ENCODE assay signal across 8 cellular contexts in genomic region chr13:46051958-46052313, GRCh38. TPM values are rescaled to one million over a fixed set of nuclear protein-coding genes. Genes with fewer than 3 reads are reported as not detected.
DNase-seq lines count a peak whose midpoint lies in the region; ATAC-seq, FAIRE-seq and TF ChIP-seq lines count a peak whose summit lies in the region.

No MANE protein-coding gene starts in this region.

- H3K36me3 ChIP-seq in adipocyte (ENCODE audit: control insufficient read depth, insufficient read depth, low read length, severe bottlenecking) (no peaks in the 10 kb centered on the region), keratinocyte (ENCODE audit: control insufficient read depth in 2 of 2, extremely low read depth in 1 of 2, insufficient read depth in 2 of 2, low read length in 2 of 2) (no peaks in the 10 kb centered on the region)

- H4K20me1 ChIP-seq in keratinocyte (ENCODE audit: control insufficient read depth, extremely low read depth, insufficient read depth, low read length) = no peaks in the 10 kb centered on the region

- H3K4me3 Mint-ChIP-seq in CD14-positive monocyte = peak overlapping the region; percentile 90 to 94

- peaks cover 63% of the 10 kb centered on the region for H3K79me2 ChIP-seq in keratinocyte (ENCODE audit: control insufficient read depth, insufficient read depth, low read length)

- peaks cover 3 to 11% of the 10 kb centered on the region in 2 donors for H3K36me3 Mint-ChIP-seq in CD14-positive monocyte

- H3K27ac ChIP-seq in keratinocyte (ENCODE audit: control insufficient read depth, insufficient read depth, low read length) = peak overlapping the region; percentile 85

- H3K9me3 Mint-ChIP-seq in CD14-positive monocyte = peaks cover 0 to 8% (median 2%) of the 10 kb centered on the region in 7 donors

- peak overlapping the region; percentile 85 for H3K4me2 ChIP-seq in keratinocyte (ENCODE audit: control insufficient read depth, extremely low read depth, insufficient read depth, low read depth, low read length)

- H3K9ac ChIP-seq in adipocyte (ENCODE audit: low read length) = peak overlapping the region; percentile 94
- peak overlapping the region; percentile 93 for H3K9ac ChIP-seq in keratinocyte (ENCODE audit: control insufficient read depth, extremely low read depth, insufficient read depth, low read length)

- peaks cover 29% of the 10 kb centered on the region for H3K4me1 Mint-ChIP-seq in CD14-positive monocyte

- peak overlapping the region; percentile 98 to 99 (median 99) for H3K27ac Mint-ChIP-seq in CD14-positive monocyte

- H3K4me3 ChIP-seq in adipocyte (ENCODE audit: low read length) (peak overlapping the region; percentile 100), keratinocyte (ENCODE audit: control insufficient read depth in 2 of 3, extremely low read depth in 1 of 3, insufficient read depth in 2 of 3, low read depth in 1 of 3, low read length in 3 of 3) (peak overlapping the region; percentile 77 to 97 (median 85))

- peak; percentile 12 for ATAC-seq in HG02870 (IDR thresholded peaks at IDR 0.05; ENCODE audit: unreplicated experiment)
- ATAC-seq in GM21367 (IDR thresholded peaks at IDR 0.05; ENCODE audit: unreplicated experiment) = no peak

- no peak for FAIRE-seq in keratinocyte (lab: Jason Lieb, UNC)

- H3K4me1 ChIP-seq in adipocyte (ENCODE audit: control insufficient read depth, insufficient read depth, low read length) (peaks cover 25% of the 10 kb centered on the region), keratinocyte (ENCODE audit: control insufficient read depth, extremely low read depth, insufficient read depth, low read length) (peaks cover 25% of the 10 kb centered on the region)

- peak overlapping the region; percentile 86 for H2AFZ ChIP-seq in keratinocyte (ENCODE audit: control insufficient read depth, low read length)

- DNase-seq in CD14-positive monocyte (ENCODE audit: low spot score) = no peak
- DNase-seq in adipocyte (ENCODE audit: low read depth) = no peak
- DNase-seq in keratinocyte (ENCODE audit: low read depth, low spot score) = no peak
- DNase-seq in superior temporal gyrus (ENCODE audit: extremely low spot score) = peak; percentile 50
- DNase-seq in stimulated activated CD4-positive, alpha-beta T cell treated with anti-CD3 and anti-CD28 coated beads, Interleukin-12 subunit alpha, Interleukin-12 subunit beta, amount 100 ng/mL, for 4 hours = no peak
- DNase-seq in iPS-NIHi7 (ENCODE audit: extremely low spot score) = no peak

- intact Hi-C loops in CD14-positive monocyte (cut with micrococcal nuclease) = loop anchor here (5.0 to 10.0 kb wide), 2 partner anchors 73 to 75 kb away; no protein-coding TSS in a partner anchor

- H3K27me3 ChIP-seq in adipocyte (replicated peaks; ENCODE audit: control insufficient read depth, insufficient read depth, low read length) (no peaks in the 10 kb centered on the region), keratinocyte (ENCODE audit: control insufficient read depth, extremely low read depth, insufficient read depth, low read length) (no peaks in the 10 kb centered on the region)

- dilution Hi-C loops in keratinocyte (cut with MboI; ENCODE audit: extremely low pct_ligation_motif_present, low sequenced_read_pairs) = no loop called here

- H3K9me1 ChIP-seq in keratinocyte (ENCODE audit: control insufficient read depth, extremely low read depth, insufficient read depth, low read length) = no peaks in the 10 kb centered on the region

- TF ChIP-seq CTCF in CD14-positive monocyte (IDR thresholded peaks at IDR 0.05) (no peak), keratinocyte (optimal IDR thresholded peaks at IDR 0.05 in 1 of 3, IDR thresholded peaks at IDR 0.05 in 1 of 3, conservative IDR thresholded peaks at IDR 0.05 in 1 of 3; ENCODE audit: extremely low read depth in 1 of 3, insufficient read depth in 2 of 3, low read length in 3 of 3) (no peak)

- H3K9me3 ChIP-seq in adipocyte (ENCODE audit: control insufficient read depth, low read length) (no peaks in the 10 kb centered on the region), keratinocyte (ENCODE audit: control insufficient read depth, low read depth, low read length) (no peaks in the 10 kb centered on the region)

- peaks cover 3 to 8% (median 5%) of the 10 kb centered on the region in 3 donors for H3K27me3 Mint-ChIP-seq in CD14-positive monocyte (ENCODE audit: low read depth in 3 of 3)

RNA-seq across cellular contexts. Expression of gene ZC3H13, which starts 0.6 kb away (rescaled TPM):
- 10 to 100 TPM in 1 of 2 donors, 1 to 10 TPM in 1; 9.7 to 22.2 TPM for polyA plus RNA-seq in CD14-positive monocyte
- polyA plus RNA-seq in keratinocyte = 4.8 to 10.6 TPM (median 6.1 TPM) in 3 replicates
- 87.6 TPM for polyA plus RNA-seq in keratinocyte (2011; ENCODE audit: low read depth)
- polyA plus RNA-seq in keratinocyte (2011; cell fraction: cytosol; rRNA removed) = 6.3 and 8.7 TPM in 2 replicates
- polyA plus RNA-seq in keratinocyte (2011; cell fraction: nucleus; rRNA removed) = 20.5 and 25.2 TPM in 2 replicates
- polyA plus RNA-seq in keratinocyte (2012; ENCODE audit: low replicate concordance) = 22.6 and 31.7 TPM in 2 replicates
- polyA minus RNA-seq in keratinocyte = 5.9 to 20.1 TPM (median 11.7 TPM) in 3 replicates
- 7.5 TPM for polyA minus RNA-seq in keratinocyte (2011; cell fraction: cytosol; rRNA and poly(A)+ RNA removed)
- polyA minus RNA-seq in keratinocyte (2011; cell fraction: nucleus; rRNA and poly(A)+ RNA removed) = 13.0 and 26.4 TPM in 2 replicates

RNA-seq across cellular contexts. Expression of gene CPB2, which starts 52.9 kb away (rescaled TPM):
- polyA plus RNA-seq in CD14-positive monocyte = under 1 TPM; 0.15 to 0.18 TPM
- 0.06 to 0.26 TPM (median 0.08 TPM) in 3 replicates for polyA plus RNA-seq in keratinocyte
- polyA plus RNA-seq in keratinocyte (2011; ENCODE audit: low read depth) = 0.39 TPM
- 0.12 and 0.39 TPM in 2 replicates for polyA plus RNA-seq in keratinocyte (2011; cell fraction: cytosol; rRNA removed)
- polyA plus RNA-seq in keratinocyte (2011; cell fraction: nucleus; rRNA removed) = 0.17 and 0.23 TPM in 2 replicates
- polyA plus RNA-seq in keratinocyte (2012; ENCODE audit: low replicate concordance) = 0.10 and 0.27 TPM in 2 replicates
- polyA minus RNA-seq in keratinocyte = not detected in 3 replicates
- not detected for polyA minus RNA-seq in keratinocyte (2011; cell fraction: cytosol; rRNA and poly(A)+ RNA removed)
- polyA minus RNA-seq in keratinocyte (2011; cell fraction: nucleus; rRNA and poly(A)+ RNA removed) = not detected in 2 replicates
